ENCODE assay signal across 1 cellular context in genomic region chr19:12881172-12881808, GRCh38.
A peak's percentile ranks its signal among the peaks of the same experiment; 100 is the strongest.
TF ChIP-seq lines count a peak whose summit lies in the region.

A gene with protein sequence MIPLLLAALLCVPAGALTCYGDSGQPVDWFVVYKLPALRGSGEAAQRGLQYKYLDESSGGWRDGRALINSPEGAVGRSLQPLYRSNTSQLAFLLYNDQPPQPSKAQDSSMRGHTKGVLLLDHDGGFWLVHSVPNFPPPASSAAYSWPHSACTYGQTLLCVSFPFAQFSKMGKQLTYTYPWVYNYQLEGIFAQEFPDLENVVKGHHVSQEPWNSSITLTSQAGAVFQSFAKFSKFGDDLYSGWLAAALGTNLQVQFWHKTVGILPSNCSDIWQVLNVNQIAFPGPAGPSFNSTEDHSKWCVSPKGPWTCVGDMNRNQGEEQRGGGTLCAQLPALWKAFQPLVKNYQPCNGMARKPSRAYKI (minus strand): TSS chr19:12881449. CDS start chr19:12881375, 74 bp downstream.

TF ChIP-seq in K562, 482 proteins besides CTCF, POLR2A, EP300 and RAD21 (continued from another document and continues in another):
- TF ChIP-seq CGGBP1 (CRISPR knock-in tag; IDR thresholded peaks at IDR 0.05): no peak
- no peak for TF ChIP-seq E2F4 (CRISPR knock-in tag; IDR thresholded peaks at IDR 0.05; ENCODE audit: low read depth)
- TF ChIP-seq PTBP1 (IDR thresholded peaks at IDR 0.05; ENCODE audit: low read depth, low read length): no peak
- 0 out of 2 replicates have a peak, but pooled peaks have one; percentile 42 for TF ChIP-seq GTF2E2 (tag; IDR thresholded peaks at IDR 0.05)
- TF ChIP-seq GATAD2A (IDR thresholded peaks at IDR 0.05): no peak
- TF ChIP-seq BMI1 (IDR thresholded peaks at IDR 0.05; ENCODE audit: low read length): no peak
- no peak for TF ChIP-seq RREB1 (CRISPR knock-in tag; IDR thresholded peaks at IDR 0.05)
- TF ChIP-seq HNRNPH1 (optimal IDR thresholded peaks at IDR 0.05; ENCODE audit: low read depth, low read length): no peak
- TF ChIP-seq CHD2 (IDR thresholded peaks at IDR 0.05; ENCODE audit: low read depth, low read length): no peak
- TF ChIP-seq GABPB2 (CRISPR knock-in tag; conservative IDR thresholded peaks at IDR 0.05): no peak
- TF ChIP-seq ARID2 (IDR thresholded peaks at IDR 0.05): no peak
- no peak for TF ChIP-seq ZFPM2 (CRISPR knock-in tag; IDR thresholded peaks at IDR 0.05)
- TF ChIP-seq ARID1B (IDR thresholded peaks at IDR 0.05): peak; percentile 36; the same call in 1 of the 2 replicates
- TF ChIP-seq ZNF324 (CRISPR knock-in tag; IDR thresholded peaks at IDR 0.05): no peak
- peak; percentile 69 for TF ChIP-seq ATF7 (IDR thresholded peaks at IDR 0.05)
- no peak for TF ChIP-seq ZNF277 (CRISPR knock-in tag; IDR thresholded peaks at IDR 0.05; ENCODE audit: borderline replicate concordance)
- peak; percentile 18; the same call in 1 of the 2 replicates for TF ChIP-seq CBX1 (IDR thresholded peaks at IDR 0.05; ENCODE audit: low read depth)
- no peak for TF ChIP-seq MEF2A (IDR thresholded peaks at IDR 0.05; ENCODE audit: control insufficient read depth, low read depth, low read length)
- TF ChIP-seq ZC3H8 (IDR thresholded peaks at IDR 0.05): no peak
- no peak for TF ChIP-seq NFE2L1 (tag; IDR thresholded peaks at IDR 0.05; ENCODE audit: borderline replicate concordance, low read depth)
- TF ChIP-seq ZBTB9 (CRISPR knock-in tag; IDR thresholded peaks at IDR 0.05): no peak
- peak in 1 of 2 experiments; percentile 56 for TF ChIP-seq E2F6 (IDR thresholded peaks at IDR 0.05; ENCODE audit: borderline replicate concordance in 1 of 2, extremely low read depth in 1 of 2, insufficient read depth in 1 of 2, insufficient read length in 1 of 2, low read depth in 1 of 2, low read length in 1 of 2, poor library complexity in 1 of 2, severe bottlenecking in 1 of 2)
- no peak for TF ChIP-seq ZFP36 (IDR thresholded peaks at IDR 0.05; ENCODE audit: low read depth, low read length, partially characterized antibody)
- no peak for TF ChIP-seq ZNF263 (CRISPR knock-in tag; IDR thresholded peaks at IDR 0.05; ENCODE audit: borderline replicate concordance)
- TF ChIP-seq ESRRA (IDR thresholded peaks at IDR 0.05; ENCODE audit: borderline replicate concordance, low read depth): 0 out of 2 replicates have a peak, but pooled peaks have one; percentile 27
- TF ChIP-seq POLR3G (IDR thresholded peaks at IDR 0.05; ENCODE audit: extremely low read depth, insufficient read length, insufficient replicate concordance): no peak
- TF ChIP-seq, protein P1, sequence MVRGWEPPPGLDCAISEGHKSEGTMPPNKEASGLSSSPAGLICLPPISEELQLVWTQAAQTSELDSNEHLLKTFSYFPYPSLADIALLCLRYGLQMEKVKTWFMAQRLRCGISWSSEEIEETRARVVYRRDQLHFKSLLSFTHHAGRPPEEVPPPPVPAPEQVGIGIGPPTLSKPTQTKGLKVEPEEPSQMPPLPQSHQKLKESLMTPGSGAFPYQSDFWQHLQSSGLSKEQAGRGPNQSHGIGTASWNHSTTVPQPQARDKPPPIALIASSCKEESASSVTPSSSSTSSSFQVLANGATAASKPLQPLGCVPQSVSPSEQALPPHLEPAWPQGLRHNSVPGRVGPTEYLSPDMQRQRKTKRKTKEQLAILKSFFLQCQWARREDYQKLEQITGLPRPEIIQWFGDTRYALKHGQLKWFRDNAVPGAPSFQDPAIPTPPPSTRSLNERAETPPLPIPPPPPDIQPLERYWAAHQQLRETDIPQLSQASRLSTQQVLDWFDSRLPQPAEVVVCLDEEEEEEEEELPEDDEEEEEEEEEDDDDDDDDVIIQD (CRISPR knock-in tag; IDR thresholded peaks at IDR 0.05): no peak
- TF ChIP-seq ZSCAN32 (CRISPR knock-in tag; IDR thresholded peaks at IDR 0.05): no peak
- TF ChIP-seq, protein P2, sequence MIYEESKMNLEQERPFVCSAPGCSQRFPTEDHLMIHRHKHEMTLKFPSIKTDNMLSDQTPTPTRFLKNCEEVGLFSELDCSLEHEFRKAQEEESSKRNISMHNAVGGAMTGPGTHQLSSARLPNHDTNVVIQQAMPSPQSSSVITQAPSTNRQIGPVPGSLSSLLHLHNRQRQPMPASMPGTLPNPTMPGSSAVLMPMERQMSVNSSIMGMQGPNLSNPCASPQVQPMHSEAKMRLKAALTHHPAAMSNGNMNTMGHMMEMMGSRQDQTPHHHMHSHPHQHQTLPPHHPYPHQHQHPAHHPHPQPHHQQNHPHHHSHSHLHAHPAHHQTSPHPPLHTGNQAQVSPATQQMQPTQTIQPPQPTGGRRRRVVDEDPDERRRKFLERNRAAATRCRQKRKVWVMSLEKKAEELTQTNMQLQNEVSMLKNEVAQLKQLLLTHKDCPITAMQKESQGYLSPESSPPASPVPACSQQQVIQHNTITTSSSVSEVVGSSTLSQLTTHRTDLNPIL (CRISPR knock-in tag; IDR thresholded peaks at IDR 0.05): no peak
- no peak for TF ChIP-seq SOX6 (IDR thresholded peaks at IDR 0.05)
- TF ChIP-seq ZZZ3 (IDR thresholded peaks at IDR 0.05): no peak
- TF ChIP-seq ETS2 (tag; IDR thresholded peaks at IDR 0.05; ENCODE audit: borderline replicate concordance, poor library complexity, severe bottlenecking): no peak
- no peak for TF ChIP-seq PURB (CRISPR knock-in tag; IDR thresholded peaks at IDR 0.05; ENCODE audit: low read depth)
- TF ChIP-seq FOSL1 (tag; conservative IDR thresholded peaks at IDR 0.05): no peak; the same call in 1 of the 2 replicates
- TF ChIP-seq NFIX (CRISPR knock-in tag; IDR thresholded peaks at IDR 0.05; ENCODE audit: low read depth): no peak
- no peak for TF ChIP-seq SREBF2 (CRISPR knock-in tag; IDR thresholded peaks at IDR 0.05)
- TF ChIP-seq TBL1XR1 (IDR thresholded peaks at IDR 0.05; ENCODE audit: low read length in 2 of 2): peak in 1 of 2 experiments; percentile 15; a peak in 2 of 4 replicates
- no peak for TF ChIP-seq MTA1 (IDR thresholded peaks at IDR 0.05; ENCODE audit: borderline replicate concordance)
- TF ChIP-seq ZNF699 (CRISPR knock-in tag; IDR thresholded peaks at IDR 0.05; ENCODE audit: insufficient replicate concordance): no peak
- TF ChIP-seq ILF3 (IDR thresholded peaks at IDR 0.05; ENCODE audit: borderline replicate concordance): no peak
- no peak for TF ChIP-seq ZNF174 (CRISPR knock-in tag; IDR thresholded peaks at IDR 0.05)
- no peak for TF ChIP-seq KAT8 (IDR thresholded peaks at IDR 0.05; ENCODE audit: low read depth)
- TF ChIP-seq ZNF518B (CRISPR knock-in tag; IDR thresholded peaks at IDR 0.05): no peak
- TF ChIP-seq CBFB (CRISPR knock-in tag; IDR thresholded peaks at IDR 0.05): no peak; the same call in 1 of the 2 replicates
